Comparison of ENCODE assay signal across 13 cellular contexts in the genomic region with DNA sequence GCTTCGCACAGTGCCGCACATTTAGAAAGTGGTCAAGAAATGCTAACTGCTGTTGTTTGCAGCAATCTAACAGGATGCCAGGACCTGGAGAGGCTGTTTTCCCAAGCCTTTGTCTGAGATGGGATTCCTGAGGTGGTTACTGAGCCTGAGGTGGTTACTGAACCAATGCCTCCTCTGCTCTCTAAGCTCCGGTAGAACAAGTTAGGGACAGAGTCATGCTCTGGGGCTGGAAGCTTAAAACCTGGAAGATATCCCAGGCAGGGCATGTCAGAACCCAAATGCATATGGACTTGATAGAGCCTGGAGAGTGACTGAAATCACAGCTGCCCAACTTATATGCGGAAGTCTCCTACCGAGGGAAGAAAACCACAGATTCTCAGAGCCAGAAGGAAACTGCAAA. TPM values are rescaled to one million over a fixed set of nuclear protein-coding genes. Genes with fewer than 3 reads are reported as not detected.
"Had no signal": no experiment of that assay in that cellular context is flagged by ENCODE, and none has a peak within 500 bp of the region (broad histone marks: within the 10 kb centered on the region; RNA-seq: fewer than 3 reads in every experiment).

No MANE protein-coding gene starts in this region.

- H3K4me3 ChIP-seq: body of pancreas, gastroesophageal sphincter, right atrium auricular region, skin epidermis, stomach, vagina had no signal

- DNase-seq: activated CD4-positive, alpha-beta T cell treated with anti-CD3 and anti-CD28 coated beads, Interleukin-2, amount 50 U/mL, for 1 hour; activated naive CD4-positive, alpha-beta T cell treated with anti-CD3 and anti-CD28 coated beads, Interleukin-2, amount 50 U/mL, for 16 hours; amniotic stem cell; body of pancreas; left ventricle myocardium superior; stimulated activated CD4-positive, alpha-beta T cell treated with anti-CD3 and anti-CD28 coated beads, Interleukin-4, amount 100 ng/mL, for 4 hours; stomach; T-helper 17 cell had no signal

- H3K36me3 ChIP-seq: gastroesophageal sphincter, right atrium auricular region, stomach, vagina had no signal

- H3K9me3 ChIP-seq: body of pancreas, gastroesophageal sphincter, stomach, vagina had no signal

- H3K4me1 ChIP-seq: body of pancreas, gastroesophageal sphincter, stomach had no signal

- H3K27me3 ChIP-seq: body of pancreas, right atrium auricular region, vagina had no signal

- H3K27ac ChIP-seq: body of pancreas, gastroesophageal sphincter, right atrium auricular region, stomach, vagina had no signal

- ATAC-seq: body of pancreas, gastroesophageal sphincter, left ventricle myocardium superior, T-helper 17 cell had no signal

RNA-seq across cellular contexts. Expression of a gene that starts 46.5 kb away (rescaled TPM):
- total RNA-seq: body of pancreas, left ventricle myocardium superior, right atrium auricular region, T-helper 17 cell had no signal
- polyA plus RNA-seq: fibroblast of lung had no signal
